Comparison of ENCODE assay signal across 31 cellular contexts in genomic region chr7:47268826-47269465, GRCh38.
"Had no signal": no experiment of that assay in that cellular context is flagged by ENCODE, and none has a peak within 500 bp of the region (broad histone marks: within the 10 kb centered on the region; RNA-seq: fewer than 3 reads in every experiment).

No MANE protein-coding gene starts in this region.

- H3K36me3 Mint-ChIP-seq: activated CD4-positive, alpha-beta memory T cell treated with anti-CD3 and anti-CD28 coated beads for 36 hours; activated CD8-positive, alpha-beta memory T cell treated with anti-CD3 and anti-CD28 coated beads, Interleukin-2, amount 10 ng/mL, durations not matched to agents 7 days and 5 days; activated naive CD4-positive, alpha-beta T cell treated with anti-CD3 and anti-CD28 coated beads, Interleukin-2, amount 50 U/mL, for 24 hours; activated naive CD8-positive, alpha-beta T cell treated with anti-CD3 and anti-CD28 coated beads for 36 hours had no signal

- H3K27ac Mint-ChIP-seq: activated B cell treated with CpG ODN at 0.5 μM for 24 hours; activated CD4-positive, alpha-beta memory T cell treated with anti-CD3 and anti-CD28 coated beads for 36 hours; activated CD8-positive, alpha-beta memory T cell treated with anti-CD3 and anti-CD28 coated beads, Interleukin-2, amount 10 ng/mL, durations not matched to agents 7 days and 5 days; activated CD8-positive, alpha-beta T cell treated with anti-CD3 and anti-CD28 coated beads, Interleukin-2, amount 10 ng/mL, durations not matched to agents 7 days and 5 days; activated naive CD4-positive, alpha-beta T cell treated with anti-CD3 and anti-CD28 coated beads for 36 hours; activated naive CD4-positive, alpha-beta T cell treated with anti-CD3 and anti-CD28 coated beads, Interleukin-2, amount 50 U/mL, for 24 hours; activated naive CD8-positive, alpha-beta T cell treated with anti-CD3 and anti-CD28 coated beads for 36 hours; activated naive CD8-positive, alpha-beta T cell treated with anti-CD3 and anti-CD28 coated beads, Interleukin-2, amount 50 U/mL, for 24 hours; activated T-helper 1 cell treated with anti-CD3 and anti-CD28 coated beads, Interleukin-12 subunit alpha, Interleukin-12 subunit beta, Interleukin-2, Interleukin-4 antibody, amounts not matched to agents 30 ng/mL and 10 ng/mL and 1 ng/mL, durations not matched to agents 14 hours and 24 hours and 36 hours; activated T-helper 2 cell treated with anti-CD3 and anti-CD28 coated beads, Interferon-gamma antibody, Interleukin-2, Interleukin-4, amounts not matched to agents 10 μg/mL and 5 μg/mL and 100 μg/mL, durations not matched to agents 14 hours and 24 hours and 36 hours; effector memory CD8-positive, alpha-beta T cell; T-helper 17 cell; T-helper 2 cell treated with Interferon-gamma antibody and Interleukin-4, amounts not matched to agents 5 μg/mL and 100 μg/mL, for 36 hours had no signal

- H3K27ac ChIP-seq: adrenal gland, body of pancreas, esophagus muscularis mucosa, gastroesophageal sphincter, heart right ventricle, WERI-Rb-1 had no signal

- H3K36me3 ChIP-seq: adrenal gland, esophagus muscularis mucosa, gastroesophageal sphincter, heart right ventricle, WERI-Rb-1 had no signal

- H3K9me3 Mint-ChIP-seq: activated B cell treated with CpG ODN at 0.5 μM for 24 hours; activated naive CD4-positive, alpha-beta T cell treated with anti-CD3 and anti-CD28 coated beads, Interleukin-2, amount 50 U/mL, for 24 hours; activated T-helper 1 cell treated with anti-CD3 and anti-CD28 coated beads, Interleukin-12 subunit alpha, Interleukin-12 subunit beta, Interleukin-2, Interleukin-4 antibody, amounts not matched to agents 30 ng/mL and 10 ng/mL and 1 ng/mL, durations not matched to agents 14 hours and 24 hours and 36 hours had no signal

- DNase-seq: activated B cell treated with CpG ODN at 0.5 μM for 24 hours; activated CD4-positive, alpha-beta memory T cell treated with anti-CD3 and anti-CD28 coated beads for 36 hours; activated CD4-positive, alpha-beta T cell treated with anti-CD3 and anti-CD28 coated beads for 48 hours; activated CD8-positive, alpha-beta memory T cell treated with anti-CD3 and anti-CD28 coated beads, Interleukin-2, amount 10 ng/mL, durations not matched to agents 7 days and 5 days; activated CD8-positive, alpha-beta memory T cell treated with anti-CD3 and anti-CD28 coated beads, Interleukin-2, amount 50 U/mL, for 4 hours; activated CD8-positive, alpha-beta T cell treated with anti-CD3 and anti-CD28 coated beads, Interleukin-2, amount 10 ng/mL, durations not matched to agents 7 days and 5 days; activated naive CD4-positive, alpha-beta T cell treated with anti-CD3 and anti-CD28 coated beads for 36 hours; activated naive CD8-positive, alpha-beta T cell treated with anti-CD3 and anti-CD28 coated beads for 36 hours; activated naive CD8-positive, alpha-beta T cell treated with anti-CD3 and anti-CD28 coated beads, Interleukin-2, amount 50 U/mL, for 24 hours; activated T-cell treated with anti-CD3 and anti-CD28 coated beads, Interleukin-2, amount 50 U/mL, for 1 hour; activated T-cell treated with anti-CD3 and anti-CD28 coated beads, Interleukin-2, amount 50 U/mL, for 48 hours; amygdala; aorta; body of pancreas; caudate nucleus; cortex of kidney; dermis blood vessel endothelial cell; effector CD4-positive, alpha-beta T cell; effector memory CD8-positive, alpha-beta T cell; foreskin melanocyte; heart right ventricle; T-helper 17 cell; T1000; WERI-Rb-1 had no signal

- H3K27me3 Mint-ChIP-seq: activated B cell treated with CpG ODN at 0.5 μM for 24 hours; activated CD4-positive, alpha-beta memory T cell treated with anti-CD3 and anti-CD28 coated beads for 36 hours; activated CD8-positive, alpha-beta memory T cell treated with anti-CD3 and anti-CD28 coated beads, Interleukin-2, amount 10 ng/mL, durations not matched to agents 7 days and 5 days; activated naive CD4-positive, alpha-beta T cell treated with anti-CD3 and anti-CD28 coated beads, Interleukin-2, amount 50 U/mL, for 24 hours; activated naive CD8-positive, alpha-beta T cell treated with anti-CD3 and anti-CD28 coated beads for 36 hours; activated naive CD8-positive, alpha-beta T cell treated with anti-CD3 and anti-CD28 coated beads, Interleukin-2, amount 50 U/mL, for 24 hours; effector memory CD8-positive, alpha-beta T cell; T-helper 17 cell had no signal

- H3K4me1 Mint-ChIP-seq: activated B cell treated with CpG ODN at 0.5 μM for 24 hours; activated CD8-positive, alpha-beta memory T cell treated with anti-CD3 and anti-CD28 coated beads, Interleukin-2, amount 10 ng/mL, durations not matched to agents 7 days and 5 days; activated naive CD4-positive, alpha-beta T cell treated with anti-CD3 and anti-CD28 coated beads, Interleukin-2, amount 50 U/mL, for 24 hours; T-helper 17 cell had no signal

- H3K9me3 ChIP-seq: adrenal gland, body of pancreas had no signal

- H3K27me3 ChIP-seq: adrenal gland, body of pancreas, gastroesophageal sphincter, heart right ventricle had no signal

- H3K4me3 Mint-ChIP-seq: activated B cell treated with CpG ODN at 0.5 μM for 24 hours; activated CD4-positive, alpha-beta memory T cell treated with anti-CD3 and anti-CD28 coated beads for 36 hours; activated CD8-positive, alpha-beta memory T cell treated with anti-CD3 and anti-CD28 coated beads, Interleukin-2, amount 10 ng/mL, durations not matched to agents 7 days and 5 days; activated CD8-positive, alpha-beta T cell treated with anti-CD3 and anti-CD28 coated beads, Interleukin-2, amount 10 ng/mL, durations not matched to agents 7 days and 5 days; activated naive CD4-positive, alpha-beta T cell treated with anti-CD3 and anti-CD28 coated beads for 36 hours; activated naive CD4-positive, alpha-beta T cell treated with anti-CD3 and anti-CD28 coated beads, Interleukin-2, amount 50 U/mL, for 24 hours; activated naive CD8-positive, alpha-beta T cell treated with anti-CD3 and anti-CD28 coated beads for 36 hours; activated naive CD8-positive, alpha-beta T cell treated with anti-CD3 and anti-CD28 coated beads, Interleukin-2, amount 50 U/mL, for 24 hours; activated T-helper 1 cell treated with anti-CD3 and anti-CD28 coated beads, Interleukin-12 subunit alpha, Interleukin-12 subunit beta, Interleukin-2, Interleukin-4 antibody, amounts not matched to agents 30 ng/mL and 10 ng/mL and 1 ng/mL, durations not matched to agents 14 hours and 24 hours and 36 hours; effector memory CD8-positive, alpha-beta T cell; T-helper 17 cell; T-helper 2 cell treated with Interferon-gamma antibody and Interleukin-4, amounts not matched to agents 5 μg/mL and 100 μg/mL, for 36 hours had no signal

- H3K4me3 ChIP-seq: adrenal gland, body of pancreas, esophagus muscularis mucosa, gastroesophageal sphincter, heart right ventricle had no signal
